ENCODE assay signal across 1 cellular context in genomic region chr12:48883305-48884171, GRCh38.
TF ChIP-seq lines count a peak whose summit lies in the region.

No MANE protein-coding gene starts in this region.

TF ChIP-seq in HepG2, 621 proteins besides CTCF, POLR2A, EP300 and RAD21 (continued from another document and continues in another):
- no peak for TF ChIP-seq ZHX1 (CRISPR knock-in tag; IDR thresholded peaks at IDR 0.05; ENCODE audit: low read depth)
- TF ChIP-seq POGK (CRISPR knock-in tag; conservative IDR thresholded peaks at IDR 0.05) = no peak
- no peak for TF ChIP-seq ETV6 (CRISPR knock-in tag; conservative IDR thresholded peaks at IDR 0.05)
- TF ChIP-seq FLYWCH1 (CRISPR knock-in tag; IDR thresholded peaks at IDR 0.05) = no peak
- peak; percentile 31; the same call in 1 of the 2 replicates for TF ChIP-seq ZNF646 (CRISPR knock-in tag; IDR thresholded peaks at IDR 0.05)
- TF ChIP-seq SIN3A (IDR thresholded peaks at IDR 0.05; ENCODE audit: borderline replicate concordance, low read depth, low read length) = no peak
- TF ChIP-seq NFE2L2 (IDR thresholded peaks at IDR 0.05; ENCODE audit: low read length) = no peak
- TF ChIP-seq ZNF614 (CRISPR knock-in tag; IDR thresholded peaks at IDR 0.05; ENCODE audit: borderline replicate concordance) = no peak
- 0 out of 2 replicates have a peak, but pooled peaks have one; percentile 36 for TF ChIP-seq CBFB (CRISPR knock-in tag; IDR thresholded peaks at IDR 0.05)
- no peak for TF ChIP-seq EHMT2 (IDR thresholded peaks at IDR 0.05; ENCODE audit: borderline replicate concordance, low read depth, low read length)
- TF ChIP-seq MYC (CRISPR knock-in tag; IDR thresholded peaks at IDR 0.05; ENCODE audit: borderline replicate concordance) = no peak
- no peak for TF ChIP-seq ZNF138 (CRISPR knock-in tag; IDR thresholded peaks at IDR 0.05; ENCODE audit: low read depth)
- TF ChIP-seq ZNF788 (CRISPR knock-in tag; IDR thresholded peaks at IDR 0.05; ENCODE audit: borderline replicate concordance) = no peak
- peak; percentile 81 for TF ChIP-seq PPARG (CRISPR knock-in tag; conservative IDR thresholded peaks at IDR 0.05)
- TF ChIP-seq SALL1 (CRISPR knock-in tag; IDR thresholded peaks at IDR 0.05) = peak; percentile 60
- no peak for TF ChIP-seq NFATC3 (CRISPR knock-in tag; IDR thresholded peaks at IDR 0.05)
- no peak for TF ChIP-seq CBX1 (IDR thresholded peaks at IDR 0.05; ENCODE audit: low read depth)
- TF ChIP-seq FOXA3 (CRISPR knock-in tag; IDR thresholded peaks at IDR 0.05) = peak; percentile 86
- no peak for TF ChIP-seq ZSCAN31 (CRISPR knock-in tag; IDR thresholded peaks at IDR 0.05; ENCODE audit: low read depth)
- TF ChIP-seq NONO (IDR thresholded peaks at IDR 0.05) = no peak
- TF ChIP-seq NONO (CRISPR knock-in tag; conservative IDR thresholded peaks at IDR 0.05) = peak; percentile 52; the same call in 1 of the 2 replicates
- TF ChIP-seq ZNF451 (CRISPR knock-in tag; IDR thresholded peaks at IDR 0.05) = no peak
- TF ChIP-seq ZNF121 (CRISPR knock-in tag; IDR thresholded peaks at IDR 0.05) = no peak
- no peak for TF ChIP-seq AKAP8 (CRISPR knock-in tag; IDR thresholded peaks at IDR 0.05)
- TF ChIP-seq CREBL2 (CRISPR knock-in tag; IDR thresholded peaks at IDR 0.05; ENCODE audit: borderline replicate concordance) = no peak
- no peak for TF ChIP-seq DRAP1 (CRISPR knock-in tag; IDR thresholded peaks at IDR 0.05)
- no peak for TF ChIP-seq SP1 (IDR thresholded peaks at IDR 0.05)
- TF ChIP-seq SP1 (CRISPR knock-in tag; IDR thresholded peaks at IDR 0.05) = no peak
- TF ChIP-seq REPIN1 (CRISPR knock-in tag; IDR thresholded peaks at IDR 0.05; ENCODE audit: borderline replicate concordance, low read depth) = peak; percentile 31; the same call in 1 of the 2 replicates
- TF ChIP-seq IKZF4 (CRISPR knock-in tag; IDR thresholded peaks at IDR 0.05; ENCODE audit: borderline replicate concordance, low read depth, not compliant biosample characterization) = no peak
- TF ChIP-seq ZBTB33 (CRISPR knock-in tag; IDR thresholded peaks at IDR 0.05) = no peak
- TF ChIP-seq MIXL1 (CRISPR knock-in tag; IDR thresholded peaks at IDR 0.05) = no peak
- TF ChIP-seq THAP9 (CRISPR knock-in tag; IDR thresholded peaks at IDR 0.05; ENCODE audit: borderline replicate concordance) = no peak
- TF ChIP-seq ZBTB25 (CRISPR knock-in tag; IDR thresholded peaks at IDR 0.05) = no peak
- peak; percentile 82 for TF ChIP-seq PAXIP1 (CRISPR knock-in tag; conservative IDR thresholded peaks at IDR 0.05)
- TF ChIP-seq ZEB1 (IDR thresholded peaks at IDR 0.05; ENCODE audit: insufficient replicate concordance, low read depth) = no peak
